ENCODE assay signal across 1 cellular context in the genomic region with DNA sequence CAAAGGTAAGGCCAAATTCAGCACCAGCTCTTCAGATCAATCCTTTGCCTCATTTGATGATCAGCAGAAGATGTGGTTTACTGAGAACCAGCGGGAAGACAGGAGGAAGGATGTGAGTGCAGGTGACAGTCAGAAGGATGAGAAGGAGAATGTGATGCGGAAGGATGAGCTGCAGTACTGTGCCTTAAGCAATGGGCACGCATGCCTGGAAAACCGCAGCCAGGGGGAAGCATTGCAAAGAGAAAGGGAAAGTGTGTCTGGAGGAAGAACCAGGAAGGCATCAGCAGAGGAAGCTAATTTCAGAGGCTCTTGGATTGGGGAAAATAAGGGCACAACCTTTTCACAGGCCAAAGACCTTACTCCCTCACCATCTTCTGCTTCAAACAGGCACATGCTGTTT.
TF ChIP-seq lines count a peak whose summit lies in the region.

No MANE protein-coding gene starts in this region.

TF ChIP-seq in K562, 482 proteins besides CTCF, POLR2A, EP300 and RAD21 (continued from another document):
- TF ChIP-seq, protein P1, sequence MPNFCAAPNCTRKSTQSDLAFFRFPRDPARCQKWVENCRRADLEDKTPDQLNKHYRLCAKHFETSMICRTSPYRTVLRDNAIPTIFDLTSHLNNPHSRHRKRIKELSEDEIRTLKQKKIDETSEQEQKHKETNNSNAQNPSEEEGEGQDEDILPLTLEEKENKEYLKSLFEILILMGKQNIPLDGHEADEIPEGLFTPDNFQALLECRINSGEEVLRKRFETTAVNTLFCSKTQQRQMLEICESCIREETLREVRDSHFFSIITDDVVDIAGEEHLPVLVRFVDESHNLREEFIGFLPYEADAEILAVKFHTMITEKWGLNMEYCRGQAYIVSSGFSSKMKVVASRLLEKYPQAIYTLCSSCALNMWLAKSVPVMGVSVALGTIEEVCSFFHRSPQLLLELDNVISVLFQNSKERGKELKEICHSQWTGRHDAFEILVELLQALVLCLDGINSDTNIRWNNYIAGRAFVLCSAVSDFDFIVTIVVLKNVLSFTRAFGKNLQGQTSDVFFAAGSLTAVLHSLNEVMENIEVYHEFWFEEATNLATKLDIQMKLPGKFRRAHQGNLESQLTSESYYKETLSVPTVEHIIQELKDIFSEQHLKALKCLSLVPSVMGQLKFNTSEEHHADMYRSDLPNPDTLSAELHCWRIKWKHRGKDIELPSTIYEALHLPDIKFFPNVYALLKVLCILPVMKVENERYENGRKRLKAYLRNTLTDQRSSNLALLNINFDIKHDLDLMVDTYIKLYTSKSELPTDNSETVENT (CRISPR knock-in tag; IDR thresholded peaks at IDR 0.05): no peak
TF ChIP-seq in K562: peak in this region for 0.
